Comparison of ENCODE assay signal across 11 cellular contexts in genomic region chr12:19223018-19223417, GRCh38.
DNase-seq lines count a peak whose midpoint lies in the region; ATAC-seq and TF ChIP-seq lines count a peak whose summit lies in the region.
"Had no signal": no experiment of that assay in that cellular context is flagged by ENCODE, and none has a peak within 500 bp of the region (broad histone marks: within the 10 kb centered on the region; RNA-seq: fewer than 3 reads in every experiment).

No MANE protein-coding gene starts in this region.

- DNase-seq in Karpas-422, result peak; percentile 77
- DNase-seq in RWPE2 (ENCODE audit: low spot score), result no peak
- DNase-seq in left ventricle myocardium superior, result no peak
- DNase-seq in SKM-1 treated with dmso at 0.1 percent for 144 hours (lab: John Stamatoyannopoulos, UW; ENCODE audit: unreplicated experiment), result no peak
- no peak for DNase-seq in midbrain (lab: John Stamatoyannopoulos, UW)
- no peak for DNase-seq in GM10266 (ENCODE audit: extremely low spot score)
- no peak for DNase-seq in middle frontal gyrus (ENCODE audit: extremely low spot score, low spot score)
- DNase-seq: activated B cell treated with CpG ODN at 0.5 μM for 24 hours; effector CD8-positive, alpha-beta T cell had no signal

- H3K4me2 ChIP-seq in Karpas-422 (ENCODE audit: low read depth, low read length, poor library complexity, severe bottlenecking), result no peak overlapping the region

- intact Hi-C loops in left ventricle myocardium superior (cut with micrococcal nuclease), result loop anchor here (5.0 kb wide), 1 partner anchor 214 kb away; the partner anchor contains the start of gene AEBP2

- H3K9me3 ChIP-seq in Karpas-422 (ENCODE audit: low read length) (no peaks in the 10 kb centered on the region), RWPE2 (ENCODE audit: severe bottlenecking) (no peaks in the 10 kb centered on the region)
- H3K9me3 ChIP-seq: prostate gland had no signal

- H3K27ac ChIP-seq in C4-2B (no peak overlapping the region), Karpas-422 (ENCODE audit: low read length) (peak overlapping the region; percentile 30; the same call in 1 of the 2 replicates), RWPE2 (ENCODE audit: poor library complexity, severe bottlenecking) (no peak overlapping the region)
- H3K27ac ChIP-seq: prostate gland had no signal

- peaks cover 96% of the 10 kb centered on the region for H3K79me2 ChIP-seq in Karpas-422 (ENCODE audit: low read length)

- ATAC-seq in RWPE2 (ENCODE audit: low read depth) (no peak), left ventricle myocardium superior (peak; percentile 88)

- H3K27me3 ChIP-seq in Karpas-422 (ENCODE audit: low read length) (no peaks in the 10 kb centered on the region), RWPE2 (ENCODE audit: insufficient read depth, poor library complexity, severe bottlenecking) (no peaks in the 10 kb centered on the region)

- H3K9ac ChIP-seq in Karpas-422 (ENCODE audit: low read length), result no peak overlapping the region

- H2AFZ ChIP-seq in Karpas-422 (ENCODE audit: low read length), result no peak overlapping the region

- H4K20me1 ChIP-seq in Karpas-422 (ENCODE audit: insufficient read depth, low read depth, low read length), result no peaks in the 10 kb centered on the region

- no peak overlapping the region for H3K4me3 ChIP-seq in Karpas-422 (ENCODE audit: low read length)
- no peak overlapping the region for H3K4me3 ChIP-seq in RWPE2 (ENCODE audit: severe bottlenecking)
- H3K4me3 ChIP-seq: prostate gland had no signal

- TF ChIP-seq CTCF in C4-2B (conservative IDR thresholded peaks at IDR 0.05), result peak; percentile 58
- peak; percentile 22 for TF ChIP-seq CTCF in RWPE2 (IDR thresholded peaks at IDR 0.05; ENCODE audit: poor library complexity, severe bottlenecking)
- TF ChIP-seq CTCF in GM10266 (IDR thresholded peaks at IDR 0.05; ENCODE audit: control insufficient read depth, insufficient read depth, low read depth, missing control alignments), result no peak

- H3K36me3 ChIP-seq in Karpas-422 (ENCODE audit: insufficient read depth, low read length) (peaks cover 28% of the 10 kb centered on the region), RWPE2 (ENCODE audit: low read depth) (no peaks in the 10 kb centered on the region)
- H3K36me3 ChIP-seq: prostate gland had no signal

- peaks cover 43% of the 10 kb centered on the region for H3K4me1 ChIP-seq in Karpas-422 (ENCODE audit: low read length)
- H3K4me1 ChIP-seq in RWPE2 (ENCODE audit: insufficient read depth, poor library complexity, severe bottlenecking), result no peaks in the 10 kb centered on the region
- H3K4me1 ChIP-seq: prostate gland had no signal

- no peaks in the 10 kb centered on the region for H3K9me2 ChIP-seq in Karpas-422 (replicated peaks; ENCODE audit: insufficient read depth, low read length)
